24 cellular contexts compared by ENCODE assay signal in the genomic region with DNA sequence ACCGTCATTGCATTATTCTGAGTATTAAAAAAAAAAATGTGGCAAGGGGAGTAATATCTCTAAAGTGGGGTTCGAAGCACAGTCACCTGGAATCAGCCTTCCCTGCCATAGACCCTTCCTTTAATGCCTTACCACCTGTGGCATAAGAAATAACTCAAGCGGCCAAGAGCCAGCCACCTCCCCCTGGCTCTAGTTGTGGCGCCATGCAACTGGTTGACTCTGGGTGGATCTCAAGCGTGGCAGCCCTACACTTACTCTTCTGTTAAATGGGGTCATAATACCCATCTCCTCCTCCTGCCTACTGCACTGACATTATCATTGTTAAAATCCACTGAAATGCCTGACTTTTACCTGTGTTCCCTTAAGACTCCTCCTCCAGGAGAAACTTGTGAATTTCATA.
"Had no signal": no experiment of that assay in that cellular context is flagged by ENCODE, and none has a peak within 500 bp of the region (broad histone marks: within the 10 kb centered on the region; RNA-seq: fewer than 3 reads in every experiment).

No MANE protein-coding gene starts in this region.

- H3K27me3 ChIP-seq: Peyer's patch, SJSA1 had no signal

- H3K27ac ChIP-seq: PC-9, Peyer's patch, SJSA1, SK-N-MC had no signal

- H3K36me3 ChIP-seq: Peyer's patch had no signal

- H3K4me3 ChIP-seq: PC-9, Peyer's patch, SJSA1, SK-N-MC had no signal

- DNase-seq: IMR-90; Kasumi-1; KG1; MM.1S; NCI-H1092 treated with DMSO at 0.1 percent for 48 hours; NCI-H1436; NCI-H187; NCI-H2029; NCI-H2081 treated with DMSO at 0.1 percent for 48 hours; NCI-H2171; NCI-H226; NCI-H446; NCI-H510A; NCI-H524 treated with DMSO at 0.1 percent for 48 hours; NCI-H69; NCI-H774; NK-92 treated with Interleukin-12 subunit alpha and Interleukin-12 subunit beta, amount 100 ng/mL, for 24 hours; OCI-M1; PC-9; Peyer's patch; Right ventricle myocardium superior; SIG-M5 had no signal

- H3K9me3 ChIP-seq: Peyer's patch, SJSA1 had no signal
